ENCODE assay signal across 8 cellular contexts in the genomic region with DNA sequence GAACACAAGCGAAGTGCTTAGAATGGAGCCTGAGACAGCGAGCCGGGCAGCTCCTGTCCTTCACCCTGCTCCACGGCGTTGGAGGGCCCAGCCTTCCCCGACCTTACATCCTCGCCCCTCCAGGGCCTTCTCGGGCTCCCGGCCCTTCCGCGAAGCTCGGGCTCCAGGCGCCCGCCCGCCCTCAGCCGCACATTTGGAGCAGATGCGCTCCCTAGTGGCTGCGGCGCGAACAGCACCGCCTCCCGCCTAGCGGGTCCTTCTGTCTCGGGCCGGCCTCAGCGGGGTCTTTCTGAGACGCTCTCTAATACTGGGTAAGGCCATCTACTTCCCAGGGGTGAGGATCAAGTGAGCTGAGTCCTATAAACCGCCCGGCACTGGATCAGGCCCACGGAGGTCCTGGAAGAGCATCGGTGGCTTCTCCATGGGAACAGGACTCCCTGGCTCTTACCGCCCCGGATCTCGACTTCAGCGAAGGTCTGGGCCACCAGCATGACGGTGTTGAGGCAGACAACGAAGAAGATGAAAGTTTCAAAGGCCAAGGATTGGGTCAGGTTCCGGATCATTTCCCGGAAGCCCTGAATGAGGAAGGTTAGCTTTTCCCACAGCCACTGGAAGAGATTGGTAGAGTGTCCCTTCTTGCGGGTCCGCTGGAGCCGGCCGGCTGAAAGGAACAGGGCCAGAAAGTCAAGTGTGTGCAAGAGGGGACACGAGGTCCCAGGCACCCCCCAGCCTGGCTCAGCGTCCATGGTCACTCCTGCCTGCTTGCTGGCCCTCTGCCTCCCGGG. TPM values are rescaled to one million over a fixed set of nuclear protein-coding genes. Genes with fewer than 3 reads are reported as not detected.
DNase-seq lines count a peak whose midpoint lies in the region; ATAC-seq and TF ChIP-seq lines count a peak whose summit lies in the region.

No MANE protein-coding gene starts in this region.

- no peak overlapping the region for H3K27ac ChIP-seq in transverse colon

- peaks cover 11% of the 10 kb centered on the region for H3K27me3 ChIP-seq in transverse colon

- 0 out of 2 replicates have a peak overlapping the region, but pooled peaks have one; percentile 23 for H3K4me3 ChIP-seq in Jurkat, Clone E6-1 (ENCODE audit: low read length)
- H3K4me3 ChIP-seq in transverse colon, result peak overlapping the region in 1 of 4 donors; percentile 19

- TF ChIP-seq POLR2A in transverse colon (IDR thresholded peaks at IDR 0.05), result no peak

- intact Hi-C loops in transverse colon (cut with DNase I; ENCODE audit: low total_unique reads), result no loop called here

- peak; percentile 88 to 98 (median 97) for TF ChIP-seq CTCF in transverse colon (IDR thresholded peaks at IDR 0.05)

- no peak for ATAC-seq in HG02623 (IDR thresholded peaks at IDR 0.05; ENCODE audit: unreplicated experiment)

- no peak for TF ChIP-seq EP300 in transverse colon (IDR thresholded peaks at IDR 0.05; ENCODE audit: low read depth)

- no peaks in the 10 kb centered on the region for H3K36me3 ChIP-seq in transverse colon

- DNase-seq in DMS53 (lab: John Stamatoyannopoulos, UW), result peak; percentile 85
- DNase-seq in Jurkat, Clone E6-1 (ENCODE audit: low read depth, low spot score), result no peak
- DNase-seq in SK-MEL-5 (ENCODE audit: low read depth, low spot score), result peak; percentile 59
- peak; percentile 83 for DNase-seq in activated naive CD4-positive, alpha-beta T cell treated with Interleukin-2 at 50 U/mL for 16 hours
- peak; percentile 67 for DNase-seq in glomerular visceral epithelial cell (ENCODE audit: extremely low spot score)
- peak; percentile 12 for DNase-seq in pons (ENCODE audit: low spot score)
- peak; percentile 80 for DNase-seq in transverse colon

- in situ Hi-C loops in SK-MEL-5 (cut with HindIII; ENCODE audit: low pct_unique_long_range_greater_than_20kb, low sequenced_read_pairs) (no loop called here), transverse colon (cut with MboI; ENCODE audit: low pct_ligation_motif_present in 1 of 4, low pct_unique_long_range_greater_than_20kb in 1 of 4, low sequenced_read_pairs in 3 of 4) (no loop called here)

- H3K4me1 ChIP-seq in transverse colon, result peaks cover 0 to 6% (median 6%) of the 10 kb centered on the region in 4 donors

- no peaks in the 10 kb centered on the region for H3K9me3 ChIP-seq in transverse colon

- 13 to 18% methylated on average over 3 to 43 of the region's 46 CpGs for WGBS in transverse colon (ENCODE audit: low coverage in 1 of 2), 2 donors

RNA-seq across cellular contexts. Expression of a gene that starts 3.7 kb away (rescaled TPM):
- not detected for polyA plus RNA-seq in Jurkat, Clone E6-1 (2012; ENCODE audit: insufficient read depth, insufficient read length)
- total RNA-seq in SK-MEL-5 (2014; rRNA removed; shearing (Covaris generic)), result 0.05 TPM in 1 of 2 replicates, not detected in the other
- 0.42 TPM in 1 of 2 replicates, not detected in the other for polyA plus RNA-seq in SK-MEL-5 (2015; cell fraction: cytosol; rRNA removed)
- polyA plus RNA-seq in SK-MEL-5 (2015; cell fraction: nucleus; rRNA removed), result not detected in 2 replicates
- not detected for total RNA-seq in transverse colon

RNA-seq across cellular contexts. Expression of a gene that starts 10.8 kb away (rescaled TPM):
- polyA plus RNA-seq in Jurkat, Clone E6-1 (2012; ENCODE audit: insufficient read depth, insufficient read length), result not detected
- not detected in 2 replicates for total RNA-seq in SK-MEL-5 (2014; rRNA removed; shearing (Covaris generic))
- polyA plus RNA-seq in SK-MEL-5 (2015; cell fraction: cytosol; rRNA removed), result not detected in 2 replicates
- polyA plus RNA-seq in SK-MEL-5 (2015; cell fraction: nucleus; rRNA removed), result not detected in 2 replicates
- total RNA-seq in transverse colon, result not detected

RNA-seq across cellular contexts. Expression of a gene that starts 20.3 kb away (rescaled TPM):
- 550 TPM for polyA plus RNA-seq in Jurkat, Clone E6-1 (2012; ENCODE audit: insufficient read depth, insufficient read length)
- 30.0 and 34.6 TPM in 2 replicates for total RNA-seq in SK-MEL-5 (2014; rRNA removed; shearing (Covaris generic))
- 109 and 140 TPM in 2 replicates for polyA plus RNA-seq in SK-MEL-5 (2015; cell fraction: cytosol; rRNA removed)
- polyA plus RNA-seq in SK-MEL-5 (2015; cell fraction: nucleus; rRNA removed), result 17.1 and 29.7 TPM in 2 replicates
- total RNA-seq in transverse colon, result 10 to 100 TPM; 27.9 to 79.7 (median 34.0) TPM

RNA-seq across cellular contexts. Expression of a gene that starts 20.6 kb away (rescaled TPM):
- 35.6 TPM for polyA plus RNA-seq in Jurkat, Clone E6-1 (2012; ENCODE audit: insufficient read depth, insufficient read length)
- 27.8 TPM in 2 replicates for total RNA-seq in SK-MEL-5 (2014; rRNA removed; shearing (Covaris generic))
- 21.0 and 34.9 TPM in 2 replicates for polyA plus RNA-seq in SK-MEL-5 (2015; cell fraction: cytosol; rRNA removed)
- polyA plus RNA-seq in SK-MEL-5 (2015; cell fraction: nucleus; rRNA removed), result 27.8 and 31.3 TPM in 2 replicates
- total RNA-seq in transverse colon, result 10 to 100 TPM; 14.6 to 82.6 (median 31.2) TPM

RNA-seq across cellular contexts. Expression of a gene that starts 26.4 kb away (rescaled TPM):
- polyA plus RNA-seq in Jurkat, Clone E6-1 (2012; ENCODE audit: insufficient read depth, insufficient read length), result not detected
- total RNA-seq in SK-MEL-5 (2014; rRNA removed; shearing (Covaris generic)), result not detected in 2 replicates
- polyA plus RNA-seq in SK-MEL-5 (2015; cell fraction: cytosol; rRNA removed), result not detected in 2 replicates
- not detected in 2 replicates for polyA plus RNA-seq in SK-MEL-5 (2015; cell fraction: nucleus; rRNA removed)
- total RNA-seq in transverse colon, result not detected
